ENCODE assay signal across 19 cellular contexts in the genomic region with DNA sequence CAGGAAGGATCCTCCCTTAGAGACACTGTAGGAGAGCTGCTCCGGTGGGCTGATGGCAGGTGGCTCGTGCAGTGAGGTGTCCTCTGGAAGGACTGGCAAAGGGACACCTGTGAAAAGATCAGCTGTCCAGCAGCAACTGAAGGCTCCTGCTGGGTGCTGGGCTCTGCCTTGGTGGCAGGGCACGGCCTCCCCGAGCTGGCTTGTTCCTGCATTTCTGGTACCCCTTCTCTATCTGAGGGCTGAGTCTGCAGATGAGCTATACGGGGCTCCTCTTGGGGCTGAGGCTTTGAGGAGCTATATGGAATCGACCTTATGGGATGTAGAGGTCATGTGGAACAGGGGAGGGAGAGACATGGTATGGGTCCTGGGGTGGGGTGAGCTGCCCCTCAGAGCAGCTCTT.
A peak's percentile ranks its signal among the peaks of the same experiment; 100 is the strongest.
DNase-seq lines count a peak whose midpoint lies in the region; ATAC-seq and TF ChIP-seq lines count a peak whose summit lies in the region.
"Had no signal": no experiment of that assay in that cellular context is flagged by ENCODE, and none has a peak within 500 bp of the region (broad histone marks: within the 10 kb centered on the region; RNA-seq: fewer than 3 reads in every experiment).

No MANE protein-coding gene starts in this region.

- TF ChIP-seq POLR2A in testis (IDR thresholded peaks at IDR 0.05), result no peak

- ATAC-seq in left cardiac atrium (no peak), GM21717 (IDR thresholded peaks at IDR 0.05; ENCODE audit: unreplicated experiment) (no peak)
- ATAC-seq: PC-3 had no signal

- H3K27me3 ChIP-seq in right atrium auricular region (no peaks in the 10 kb centered on the region), testis (no peaks in the 10 kb centered on the region)
- H3K27me3 ChIP-seq: MG63 had no signal

- DNase-seq in right atrium auricular region (ENCODE audit: low spot score) (peak; percentile 21), left cardiac atrium (no peak), ecto neural progenitor cell (ENCODE audit: low spot score) (peak; percentile 21), neural crest cell (ENCODE audit: low read depth, low spot score) (no peak), testis (peak; percentile 1), cerebellum (ENCODE audit: low spot score) (no peak), SW 1271 (lab: John Stamatoyannopoulos, UW) (no peak)
- DNase-seq: AML-193, Calu3, IMR-90, Karpas-422, MG63, NCI-H1092 treated with DMSO at 0.1 percent for 48 hours, NCI-H510A treated with DMSO at 0.1 percent for 48 hours, NCI-H82, PC-3 had no signal

- H3K27ac ChIP-seq in right atrium auricular region, result no peak overlapping the region
- no peak overlapping the region for H3K27ac ChIP-seq in testis
- H3K27ac ChIP-seq: RWPE1 had no signal

- TF ChIP-seq CTCF in right atrium auricular region (IDR thresholded peaks at IDR 0.05) (no peak), neural crest cell (conservative IDR thresholded peaks at IDR 0.05) (no peak), testis (IDR thresholded peaks at IDR 0.05) (no peak)

- H3K4me3 ChIP-seq in right atrium auricular region, result no peak overlapping the region
- no peak overlapping the region for H3K4me3 ChIP-seq in testis
- H3K4me3 ChIP-seq: HAP-1, MG63 had no signal

- H3K36me3 Mint-ChIP-seq in neural crest cell (ENCODE audit: low read depth), result no peaks in the 10 kb centered on the region

- peak overlapping the region; percentile 6 for H3K27ac Mint-ChIP-seq in neural crest cell (ENCODE audit: unreplicated experiment)

- H3K9me3 ChIP-seq in right atrium auricular region, result no peaks in the 10 kb centered on the region
- no peaks in the 10 kb centered on the region for H3K9me3 ChIP-seq in testis
- H3K9me3 ChIP-seq: HAP-1, MG63 had no signal

- H3K9me3 Mint-ChIP-seq in neural crest cell, result peaks cover 1% of the 10 kb centered on the region

- H3K4me1 Mint-ChIP-seq in neural crest cell, result no peaks in the 10 kb centered on the region

- H3K27me3 Mint-ChIP-seq in neural crest cell (ENCODE audit: low read depth), result no peaks in the 10 kb centered on the region

- intact Hi-C loops in left cardiac atrium (cut with DNase I), result no loop called here
- intact Hi-C loops in testis (cut with DNase I; ENCODE audit: low total_unique reads), result no loop called here

- H3K36me3 ChIP-seq in right atrium auricular region, result no peaks in the 10 kb centered on the region
- H3K36me3 ChIP-seq in testis (ENCODE audit: low read depth, missing control alignments), result no peaks in the 10 kb centered on the region
- H3K36me3 ChIP-seq: HAP-1, MG63 had no signal

- 80 to 93% methylated on average over 4 to 6 of the region's 6 CpGs for WGBS in testis, 2 donors

- no peak overlapping the region for H3K4me3 Mint-ChIP-seq in neural crest cell

- H3K4me1 ChIP-seq in right atrium auricular region (no peaks in the 10 kb centered on the region), testis (no peaks in the 10 kb centered on the region)
- H3K4me1 ChIP-seq: HAP-1 had no signal

Comparison
In these comparisons a context has a peak if more than half of its experiments do, and no peak if none do; other contexts are left out.
1. DNase-seq: peak in right atrium auricular region (single experiment), ecto neural progenitor cell (single experiment) and testis (single experiment); none in left cardiac atrium (single experiment), neural crest cell (single experiment), cerebellum (single experiment) and SW 1271 (0 of 2).